In the genomic region with DNA sequence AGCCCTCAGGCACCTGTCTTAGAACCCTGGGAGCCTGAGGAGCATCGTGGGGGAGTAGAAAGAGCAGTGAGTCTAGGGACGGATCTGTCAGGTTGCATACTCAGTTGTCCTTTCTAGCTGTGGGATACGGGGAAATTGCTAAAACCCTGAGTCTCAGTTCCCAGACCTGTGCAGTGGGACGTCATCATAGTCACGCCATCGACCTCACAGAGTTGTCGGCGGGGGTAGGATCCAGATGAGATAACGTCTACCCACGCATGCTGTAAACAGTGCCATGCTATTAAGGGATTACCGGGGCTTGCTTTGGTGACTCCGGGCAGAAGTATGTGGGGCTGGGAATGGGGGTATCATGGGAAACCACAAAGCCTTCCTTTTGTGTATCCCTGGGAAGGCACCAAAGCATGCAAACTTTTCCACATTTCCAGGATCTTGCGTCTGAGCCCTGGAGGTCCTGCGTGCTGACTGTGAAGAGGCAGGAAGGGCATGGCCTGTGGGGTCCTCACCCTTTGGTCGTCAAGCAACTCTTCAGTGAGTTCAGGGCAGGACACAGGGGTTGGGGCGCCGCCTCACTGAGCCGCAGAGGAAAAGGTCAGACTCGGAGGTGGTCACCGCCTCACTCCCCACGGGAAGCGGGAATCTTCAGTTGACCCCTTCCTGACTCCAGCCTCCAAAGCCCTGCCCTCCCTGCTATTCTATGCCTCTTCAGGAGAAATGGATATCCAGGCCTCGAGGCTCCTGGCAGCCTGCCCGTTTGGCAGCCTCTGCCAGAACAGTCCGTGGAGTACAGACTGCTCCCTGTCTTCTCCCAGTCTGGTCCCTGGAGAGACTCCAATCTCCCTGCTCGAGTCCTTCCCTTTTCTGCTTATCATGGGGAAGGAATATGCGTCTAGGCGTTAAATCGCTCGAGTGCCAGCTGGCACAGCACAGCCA, we compare ENCODE assay signal across 1 cellular context.
TF ChIP-seq lines count a peak whose summit lies in the region.

No MANE protein-coding gene starts in this region.

TF ChIP-seq in SK-N-SH, 30 proteins besides CTCF, POLR2A, EP300 and RAD21 (continued from another document):
- TF ChIP-seq REST (IDR thresholded peaks at IDR 0.05; ENCODE audit: low read depth, low read length) (no peak), JUND (IDR thresholded peaks at IDR 0.05) (no peak), GABPA (IDR thresholded peaks at IDR 0.05; ENCODE audit: low read depth) (no peak), PBX3 (IDR thresholded peaks at IDR 0.05) (peak; percentile 18; the same call in 1 of the 2 replicates), FOXM1 (IDR thresholded peaks at IDR 0.05; ENCODE audit: low read depth) (no peak), TEAD4 (IDR thresholded peaks at IDR 0.05; ENCODE audit: borderline replicate concordance, insufficient read depth) (0 out of 2 replicates have a peak, but pooled peaks have one; percentile 6), RCOR1 (IDR thresholded peaks at IDR 0.05; ENCODE audit: low read length) (0 out of 2 replicates have a peak, but pooled peaks have one; percentile 57), SMC3 (IDR thresholded peaks at IDR 0.05; ENCODE audit: low read depth, low read length) (peak; percentile 26; the same call in 1 of the 2 replicates), FOXJ3 (CRISPR knock-in tag; IDR thresholded peaks at IDR 0.05) (0 out of 2 replicates have a peak, but pooled peaks have one; percentile 58), TCF12 (IDR thresholded peaks at IDR 0.05) (peak; percentile 58), TAF1 (IDR thresholded peaks at IDR 0.05; ENCODE audit: borderline replicate concordance, low read depth, low read length) (no peak), NFIC (IDR thresholded peaks at IDR 0.05; ENCODE audit: borderline replicate concordance) (peak; percentile 97)
- TF ChIP-seq, protein P1, sequence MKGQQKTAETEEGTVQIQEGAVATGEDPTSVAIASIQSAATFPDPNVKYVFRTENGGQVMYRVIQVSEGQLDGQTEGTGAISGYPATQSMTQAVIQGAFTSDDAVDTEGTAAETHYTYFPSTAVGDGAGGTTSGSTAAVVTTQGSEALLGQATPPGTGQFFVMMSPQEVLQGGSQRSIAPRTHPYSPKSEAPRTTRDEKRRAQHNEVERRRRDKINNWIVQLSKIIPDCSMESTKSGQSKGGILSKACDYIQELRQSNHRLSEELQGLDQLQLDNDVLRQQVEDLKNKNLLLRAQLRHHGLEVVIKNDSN (IDR thresholded peaks at IDR 0.05; ENCODE audit: borderline replicate concordance, low read depth), result no peak
- TF ChIP-seq, protein P2, sequence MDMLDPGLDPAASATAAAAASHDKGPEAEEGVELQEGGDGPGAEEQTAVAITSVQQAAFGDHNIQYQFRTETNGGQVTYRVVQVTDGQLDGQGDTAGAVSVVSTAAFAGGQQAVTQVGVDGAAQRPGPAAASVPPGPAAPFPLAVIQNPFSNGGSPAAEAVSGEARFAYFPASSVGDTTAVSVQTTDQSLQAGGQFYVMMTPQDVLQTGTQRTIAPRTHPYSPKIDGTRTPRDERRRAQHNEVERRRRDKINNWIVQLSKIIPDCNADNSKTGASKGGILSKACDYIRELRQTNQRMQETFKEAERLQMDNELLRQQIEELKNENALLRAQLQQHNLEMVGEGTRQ (IDR thresholded peaks at IDR 0.05; ENCODE audit: borderline replicate concordance, low read depth, low read length), result no peak
TF ChIP-seq in SK-N-SH: peak in this region for 12.
